In genomic region chr16:19687279-19687678, GRCh38 we compare ENCODE assay signal across 15 cellular contexts.
"Had no signal": no experiment of that assay in that cellular context is flagged by ENCODE, and none has a peak within 500 bp of the region (broad histone marks: within the 10 kb centered on the region; RNA-seq: fewer than 3 reads in every experiment).

No MANE protein-coding gene starts in this region.

- H3K9me3 ChIP-seq: psoas muscle, right lobe of liver, suprapubic skin had no signal

- H3K4me3 ChIP-seq: heart left ventricle, lung, psoas muscle, right lobe of liver, suprapubic skin had no signal

- H3K27ac ChIP-seq: brain microvascular endothelial cell, heart left ventricle, psoas muscle, right lobe of liver, suprapubic skin had no signal

- DNase-seq: activated CD4-positive, alpha-beta T cell treated with anti-CD3 and anti-CD28 coated beads, Interleukin-2, amount 10 ng/mL, durations not matched to agents 24 days and 14 days; activated CD4-positive, CD25-positive, alpha-beta regulatory T cell; activated CD8-positive, alpha-beta memory T cell treated with anti-CD3 and anti-CD28 coated beads for 24 hours; activated gamma-delta T cell treated with Interleukin-2 at 50 U/mL for 16 hours; activated naive CD8-positive, alpha-beta T cell treated with anti-CD3 and anti-CD28 coated beads for 36 hours; amygdala; brain microvascular endothelial cell; heart left ventricle; left colon; midbrain; psoas muscle; stimulated activated naive CD8-positive, alpha-beta T cell treated with anti-CD3 and anti-CD28 coated beads, Interleukin-15, Interleukin-2, amounts not matched to agents 100 U/mL and 50 U/mL, for 24 hours had no signal

- H3K27me3 ChIP-seq: brain microvascular endothelial cell, heart left ventricle, right lobe of liver, suprapubic skin had no signal

- ATAC-seq: heart left ventricle; left colon; psoas muscle; right lobe of liver; stimulated activated naive CD8-positive, alpha-beta T cell treated with anti-CD3 and anti-CD28 coated beads, Interleukin-15, Interleukin-2, amounts not matched to agents 100 U/mL and 50 U/mL, for 24 hours had no signal

- H3K4me1 ChIP-seq: psoas muscle, right lobe of liver had no signal
